ENCODE assay signal across 2 cellular contexts in the genomic region with DNA sequence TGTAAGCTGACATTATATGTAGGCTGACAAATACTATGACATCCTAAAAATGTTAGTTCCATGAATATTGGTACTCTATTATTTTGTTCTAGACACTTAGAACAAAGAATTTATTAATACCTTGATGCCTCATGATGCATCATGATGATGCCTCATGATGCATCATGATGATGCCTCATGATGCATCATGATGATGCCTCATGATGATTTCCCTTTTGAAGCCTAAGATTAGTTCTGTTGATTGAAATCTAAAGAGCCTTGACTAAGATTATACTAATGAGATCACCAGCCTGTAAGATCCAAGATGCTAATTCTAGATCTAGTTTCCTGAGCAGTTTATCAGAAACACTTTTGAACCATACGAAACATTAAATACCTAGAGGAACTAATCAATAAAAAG.
A peak's percentile ranks its signal among the peaks of the same experiment; 100 is the strongest.
TF ChIP-seq lines count a peak whose summit lies in the region.

No MANE protein-coding gene starts in this region.

TF ChIP-seq in HepG2, 621 proteins besides CTCF, POLR2A, EP300 and RAD21:
- TF ChIP-seq CREB1 (IDR thresholded peaks at IDR 0.05) (0 out of 2 replicates have a peak, but pooled peaks have one; percentile 15), CREB1 (CRISPR knock-in tag; IDR thresholded peaks at IDR 0.05) (no peak), BCL6 (CRISPR knock-in tag; IDR thresholded peaks at IDR 0.05) (no peak)
- TF ChIP-seq, protein P1, sequence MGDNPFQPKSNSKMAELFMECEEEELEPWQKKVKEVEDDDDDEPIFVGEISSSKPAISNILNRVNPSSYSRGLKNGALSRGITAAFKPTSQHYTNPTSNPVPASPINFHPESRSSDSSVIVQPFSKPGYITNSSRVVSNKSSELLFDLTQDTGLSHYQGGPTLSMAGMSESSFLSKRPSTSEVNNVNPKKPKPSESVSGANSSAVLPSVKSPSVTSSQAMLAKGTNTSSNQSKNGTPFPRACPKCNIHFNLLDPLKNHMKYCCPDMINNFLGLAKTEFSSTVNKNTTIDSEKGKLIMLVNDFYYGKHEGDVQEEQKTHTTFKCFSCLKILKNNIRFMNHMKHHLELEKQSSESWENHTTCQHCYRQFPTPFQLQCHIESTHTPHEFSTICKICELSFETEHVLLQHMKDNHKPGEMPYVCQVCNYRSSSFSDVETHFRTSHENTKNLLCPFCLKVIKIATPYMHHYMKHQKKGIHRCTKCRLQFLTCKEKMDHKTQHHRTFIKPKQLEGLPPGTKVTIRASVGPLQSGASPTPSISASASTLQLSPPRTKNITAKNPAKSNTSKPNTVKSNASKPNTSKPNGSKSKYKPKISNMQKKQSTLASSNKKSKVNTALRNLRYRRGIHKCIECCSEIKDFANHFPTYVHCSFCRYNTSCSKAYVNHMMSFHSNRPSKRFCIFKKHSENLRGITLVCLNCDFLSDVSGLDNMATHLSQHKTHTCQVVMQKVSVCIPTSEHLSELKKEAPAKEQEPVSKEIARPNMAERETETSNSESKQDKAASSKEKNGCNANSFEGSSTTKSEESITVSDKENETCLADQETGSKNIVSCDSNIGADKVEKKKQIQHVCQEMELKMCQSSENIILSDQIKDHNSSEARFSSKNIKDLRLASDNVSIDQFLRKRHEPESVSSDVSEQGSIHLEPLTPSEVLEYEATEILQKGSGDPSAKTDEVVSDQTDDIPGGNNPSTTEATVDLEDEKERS (CRISPR knock-in tag; IDR thresholded peaks at IDR 0.05) = no peak

TF ChIP-seq in endothelial cell of umbilical vein, 7 proteins besides CTCF, POLR2A, EP300 and RAD21:
- no peak for TF ChIP-seq POLR2AphosphoS5 (IDR thresholded peaks at IDR 0.05; ENCODE audit: insufficient read depth, low read depth, low read length)
- TF ChIP-seq JUN (IDR thresholded peaks at IDR 0.05; ENCODE audit: borderline replicate concordance, insufficient read depth, insufficient read length, low read depth) = peak; percentile 6
- TF ChIP-seq, protein P2, sequence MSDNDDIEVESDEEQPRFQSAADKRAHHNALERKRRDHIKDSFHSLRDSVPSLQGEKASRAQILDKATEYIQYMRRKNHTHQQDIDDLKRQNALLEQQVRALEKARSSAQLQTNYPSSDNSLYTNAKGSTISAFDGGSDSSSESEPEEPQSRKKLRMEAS (IDR thresholded peaks at IDR 0.05; ENCODE audit: insufficient read depth, insufficient read length) = no peak
- TF ChIP-seq GATA2 (IDR thresholded peaks at IDR 0.05; ENCODE audit: insufficient read depth, insufficient read length, low read depth, low read length) = peak; percentile 37
- no peak for TF ChIP-seq EZH2 (IDR thresholded peaks at IDR 0.05; ENCODE audit: borderline replicate concordance, low read depth, low read length, severe bottlenecking)
- TF ChIP-seq FOS (IDR thresholded peaks at IDR 0.05; ENCODE audit: borderline replicate concordance, insufficient read depth, low read length) = peak; percentile 58
- no peak for TF ChIP-seq MYC (IDR thresholded peaks at IDR 0.05; ENCODE audit: low read depth, low read length)
TF ChIP-seq in endothelial cell of umbilical vein: peak in this region for 3.
